ENCODE assay signal across 1 cellular context in the genomic region with DNA sequence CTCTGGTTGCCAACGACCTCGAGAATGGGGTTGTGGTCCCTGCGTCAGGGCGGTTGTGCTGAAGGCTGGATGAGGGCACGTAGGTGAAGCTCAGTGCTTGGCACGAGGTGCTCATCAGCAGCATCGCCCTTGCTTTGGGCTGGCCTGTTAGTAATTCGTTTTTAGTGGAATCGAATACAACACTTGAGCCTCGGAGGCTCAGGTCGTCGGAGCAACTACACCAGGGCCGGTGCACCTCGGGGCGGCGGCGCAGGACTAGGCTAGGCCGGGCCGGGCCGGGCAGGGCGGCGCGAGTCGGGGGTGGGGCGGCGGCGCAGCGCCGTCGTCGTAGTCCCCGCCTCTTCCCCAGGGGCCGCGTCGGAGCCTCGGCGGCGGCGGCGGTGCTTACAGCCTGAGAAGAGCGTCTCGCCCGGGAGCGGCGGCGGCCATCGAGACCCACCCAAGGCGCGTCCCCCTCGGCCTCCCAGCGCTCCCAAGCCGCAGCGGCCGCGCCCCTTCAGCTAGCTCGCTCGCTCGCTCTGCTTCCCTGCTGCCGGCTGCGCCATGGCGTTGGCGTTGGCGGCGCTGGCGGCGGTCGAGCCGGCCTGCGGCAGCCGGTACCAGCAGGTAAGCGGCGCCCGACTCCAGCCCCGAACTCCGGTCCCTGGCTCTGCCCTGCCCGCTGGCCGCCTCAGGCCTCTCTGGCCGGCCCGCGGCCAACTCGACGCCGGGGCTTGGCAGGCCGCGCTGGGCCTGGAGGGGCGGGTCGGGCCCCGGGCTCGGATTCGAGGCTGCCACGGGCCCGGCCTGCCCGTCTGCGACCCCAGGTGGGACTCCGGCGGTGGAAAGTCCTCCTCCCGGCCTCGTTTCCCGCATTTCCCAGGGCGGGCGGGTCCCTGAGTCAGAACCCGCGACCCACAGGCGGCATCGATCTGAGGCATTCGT.
TF ChIP-seq lines count a peak whose summit lies in the region.

A gene with protein sequence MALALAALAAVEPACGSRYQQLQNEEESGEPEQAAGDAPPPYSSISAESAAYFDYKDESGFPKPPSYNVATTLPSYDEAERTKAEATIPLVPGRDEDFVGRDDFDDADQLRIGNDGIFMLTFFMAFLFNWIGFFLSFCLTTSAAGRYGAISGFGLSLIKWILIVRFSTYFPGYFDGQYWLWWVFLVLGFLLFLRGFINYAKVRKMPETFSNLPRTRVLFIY (plus strand): TSS at position 348 of the 924 bp plus-strand sequence. CDS start 196 bp downstream, at position 544.

TF ChIP-seq in IMR-90, 13 proteins besides CTCF, POLR2A, EP300 and RAD21 (continued from another document):
- TF ChIP-seq MAZ (IDR thresholded peaks at IDR 0.05; ENCODE audit: borderline replicate concordance, low read depth, low read length): peak; percentile 47; the same call in 1 of the 2 replicates
